In the genomic region with DNA sequence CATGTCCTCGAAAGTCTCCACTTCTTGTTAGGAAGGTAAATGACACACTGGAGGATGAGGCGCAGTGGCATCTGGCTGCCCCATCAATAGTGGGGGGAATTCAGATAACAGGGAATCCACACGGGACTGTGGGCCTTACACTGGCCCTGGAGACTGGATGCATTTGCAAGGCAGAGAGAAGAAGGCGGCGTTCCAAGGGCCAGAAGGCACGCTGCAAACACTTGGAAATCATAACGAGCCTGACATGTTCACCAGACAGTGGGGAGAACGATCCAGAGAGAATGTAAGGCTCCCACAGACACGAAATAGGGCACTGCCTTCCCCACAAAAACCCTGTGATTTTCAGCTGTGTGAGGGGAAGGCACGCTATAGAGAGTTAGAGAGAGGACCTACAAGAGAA, we compare ENCODE assay signal across 32 cellular contexts.
"Had no signal": no experiment of that assay in that cellular context is flagged by ENCODE, and none has a peak within 500 bp of the region (broad histone marks: within the 10 kb centered on the region; RNA-seq: fewer than 3 reads in every experiment).

No MANE protein-coding gene starts in this region.

- H3K9me3 Mint-ChIP-seq: activated naive CD4-positive, alpha-beta T cell treated with anti-CD3 and anti-CD28 coated beads for 36 hours; activated naive CD4-positive, alpha-beta T cell treated with anti-CD3 and anti-CD28 coated beads, Interleukin-2, amount 50 U/mL, for 24 hours; activated naive CD8-positive, alpha-beta T cell treated with anti-CD3 and anti-CD28 coated beads for 36 hours; activated naive CD8-positive, alpha-beta T cell treated with anti-CD3 and anti-CD28 coated beads, Interleukin-2, amount 50 U/mL, for 24 hours; activated T-helper 1 cell treated with anti-CD3 and anti-CD28 coated beads, Interleukin-12 subunit alpha, Interleukin-12 subunit beta, Interleukin-2, Interleukin-4 antibody, amounts not matched to agents 30 ng/mL and 10 ng/mL and 1 ng/mL, durations not matched to agents 14 hours and 24 hours and 36 hours; activated T-helper 2 cell treated with anti-CD3 and anti-CD28 coated beads, Interferon-gamma antibody, Interleukin-2, Interleukin-4, amounts not matched to agents 10 μg/mL and 5 μg/mL and 100 μg/mL, durations not matched to agents 14 hours and 24 hours and 36 hours; endodermal cell had no signal

- H3K27ac Mint-ChIP-seq: activated CD8-positive, alpha-beta memory T cell treated with anti-CD3 and anti-CD28 coated beads, Interleukin-2, amount 10 ng/mL, durations not matched to agents 7 days and 5 days; activated CD8-positive, alpha-beta T cell treated with anti-CD3 and anti-CD28 coated beads, Interleukin-2, amount 10 ng/mL, durations not matched to agents 7 days and 5 days; activated naive CD4-positive, alpha-beta T cell treated with anti-CD3 and anti-CD28 coated beads for 36 hours; activated naive CD4-positive, alpha-beta T cell treated with anti-CD3 and anti-CD28 coated beads, Interleukin-2, amount 50 U/mL, for 24 hours; activated naive CD8-positive, alpha-beta T cell treated with anti-CD3 and anti-CD28 coated beads for 36 hours; activated naive CD8-positive, alpha-beta T cell treated with anti-CD3 and anti-CD28 coated beads, Interleukin-2, amount 50 U/mL, for 24 hours; activated T-helper 1 cell treated with anti-CD3 and anti-CD28 coated beads, Interleukin-12 subunit alpha, Interleukin-12 subunit beta, Interleukin-2, Interleukin-4 antibody, amounts not matched to agents 30 ng/mL and 10 ng/mL and 1 ng/mL, durations not matched to agents 14 hours and 24 hours and 36 hours; activated T-helper 2 cell treated with anti-CD3 and anti-CD28 coated beads, Interferon-gamma antibody, Interleukin-2, Interleukin-4, amounts not matched to agents 10 μg/mL and 5 μg/mL and 100 μg/mL, durations not matched to agents 14 hours and 24 hours and 36 hours; endodermal cell; WTC11 had no signal

- DNase-seq: activated CD4-positive, alpha-beta T cell treated with anti-CD3 and anti-CD28 coated beads for 1 hour; activated CD4-positive, alpha-beta T cell treated with anti-CD3 and anti-CD28 coated beads for 48 hours; activated CD4-positive, alpha-beta T cell treated with anti-CD3 and anti-CD28 coated beads, Interleukin-2, amount 50 U/mL, for 1 hour; activated CD4-positive, alpha-beta T cell treated with anti-CD3 and anti-CD28 coated beads, Interleukin-2, amount 50 U/mL, for 48 hours; activated CD8-positive, alpha-beta memory T cell treated with anti-CD3 and anti-CD28 coated beads, Interleukin-2, amount 10 ng/mL, durations not matched to agents 7 days and 5 days; activated CD8-positive, alpha-beta memory T cell treated with anti-CD3 and anti-CD28 coated beads, Interleukin-2, amount 50 U/mL, for 4 hours; activated CD8-positive, alpha-beta T cell treated with anti-CD3 and anti-CD28 coated beads, Interleukin-2, amount 10 ng/mL, durations not matched to agents 7 days and 5 days; activated effector memory CD4-positive, alpha-beta T cell treated with anti-CD3 and anti-CD28 coated beads, Interleukin-2, amount 50 U/mL, for 16 hours; activated naive CD4-positive, alpha-beta T cell treated with anti-CD3 and anti-CD28 coated beads for 36 hours; activated naive CD8-positive, alpha-beta T cell treated with anti-CD3 and anti-CD28 coated beads for 36 hours; activated naive CD8-positive, alpha-beta T cell treated with anti-CD3 and anti-CD28 coated beads, Interleukin-2, amount 50 U/mL, for 24 hours; activated T-cell treated with anti-CD3 and anti-CD28 coated beads, Interleukin-2, amount 50 U/mL, for 1 hour; activated T-cell treated with anti-CD3 and anti-CD28 coated beads, Interleukin-2, amount 50 U/mL, for 48 hours; adrenal gland; amygdala; aorta; body of pancreas; central memory CD4-positive, alpha-beta T cell; colonic mucosa; effector memory CD4-positive, alpha-beta T cell; endodermal cell; foreskin fibroblast; gastrocnemius medialis; heart right ventricle; T-helper 2 cell had no signal

- H3K36me3 Mint-ChIP-seq: activated CD8-positive, alpha-beta memory T cell treated with anti-CD3 and anti-CD28 coated beads, Interleukin-2, amount 10 ng/mL, durations not matched to agents 7 days and 5 days; activated naive CD4-positive, alpha-beta T cell treated with anti-CD3 and anti-CD28 coated beads, Interleukin-2, amount 50 U/mL, for 24 hours; activated naive CD8-positive, alpha-beta T cell treated with anti-CD3 and anti-CD28 coated beads for 36 hours had no signal

- H3K27me3 Mint-ChIP-seq: activated naive CD8-positive, alpha-beta T cell treated with anti-CD3 and anti-CD28 coated beads for 36 hours had no signal

- H3K4me1 Mint-ChIP-seq: activated CD8-positive, alpha-beta memory T cell treated with anti-CD3 and anti-CD28 coated beads, Interleukin-2, amount 10 ng/mL, durations not matched to agents 7 days and 5 days; activated naive CD4-positive, alpha-beta T cell treated with anti-CD3 and anti-CD28 coated beads, Interleukin-2, amount 50 U/mL, for 24 hours; activated naive CD8-positive, alpha-beta T cell treated with anti-CD3 and anti-CD28 coated beads for 36 hours; activated naive CD8-positive, alpha-beta T cell treated with anti-CD3 and anti-CD28 coated beads, Interleukin-2, amount 50 U/mL, for 24 hours; endodermal cell had no signal

- H3K4me3 Mint-ChIP-seq: activated CD8-positive, alpha-beta memory T cell treated with anti-CD3 and anti-CD28 coated beads, Interleukin-2, amount 10 ng/mL, durations not matched to agents 7 days and 5 days; activated CD8-positive, alpha-beta T cell treated with anti-CD3 and anti-CD28 coated beads, Interleukin-2, amount 10 ng/mL, durations not matched to agents 7 days and 5 days; activated naive CD4-positive, alpha-beta T cell treated with anti-CD3 and anti-CD28 coated beads for 36 hours; activated naive CD4-positive, alpha-beta T cell treated with anti-CD3 and anti-CD28 coated beads, Interleukin-2, amount 50 U/mL, for 24 hours; activated naive CD8-positive, alpha-beta T cell treated with anti-CD3 and anti-CD28 coated beads for 36 hours; activated naive CD8-positive, alpha-beta T cell treated with anti-CD3 and anti-CD28 coated beads, Interleukin-2, amount 50 U/mL, for 24 hours; activated T-helper 1 cell treated with anti-CD3 and anti-CD28 coated beads, Interleukin-12 subunit alpha, Interleukin-12 subunit beta, Interleukin-2, Interleukin-4 antibody, amounts not matched to agents 30 ng/mL and 10 ng/mL and 1 ng/mL, durations not matched to agents 14 hours and 24 hours and 36 hours; endodermal cell; WTC11 had no signal

- ATAC-seq: activated CD8-positive, alpha-beta memory T cell treated with anti-CD3 and anti-CD28 coated beads, Interleukin-2, amount 10 ng/mL, durations not matched to agents 7 days and 5 days; activated CD8-positive, alpha-beta T cell treated with anti-CD3 and anti-CD28 coated beads, Interleukin-2, amount 10 ng/mL, durations not matched to agents 7 days and 5 days; activated naive CD8-positive, alpha-beta T cell treated with anti-CD3 and anti-CD28 coated beads, Interleukin-2, amount 50 U/mL, for 24 hours; body of pancreas; esophagus mucosa; gastrocnemius medialis; heart right ventricle; WTC11 had no signal

- H3K27ac ChIP-seq: adrenal gland, body of pancreas, breast epithelium, cardiac muscle cell, colonic mucosa, gastrocnemius medialis, heart right ventricle had no signal
